8 cellular contexts compared by ENCODE assay signal in genomic region chr4:82201805-82202636, GRCh38.
DNase-seq lines count a peak whose midpoint lies in the region; ATAC-seq and TF ChIP-seq lines count a peak whose summit lies in the region.

No MANE protein-coding gene starts in this region.

- no peak overlapping the region for H2BK120ac ChIP-seq in mesendoderm (ENCODE audit: low read depth, low read length)

- no peak overlapping the region for H3K4me3 ChIP-seq in choroid plexus epithelial cell (ENCODE audit: low read depth, low read length)
- no peak overlapping the region for H3K4me3 ChIP-seq in mesendoderm (ENCODE audit: low read length)
- no peak overlapping the region for H3K4me3 ChIP-seq in upper lobe of right lung

- no peak overlapping the region for H4K5ac ChIP-seq in mesendoderm (ENCODE audit: low read length)

- no peak overlapping the region for H2BK15ac ChIP-seq in mesendoderm (replicated peaks; ENCODE audit: low read depth)

- H3K27me3 ChIP-seq in mesendoderm (ENCODE audit: insufficient read depth, low read length, poor library complexity), result no peaks in the 10 kb centered on the region
- no peaks in the 10 kb centered on the region for H3K27me3 ChIP-seq in upper lobe of right lung

- H3K36me3 ChIP-seq in mesendoderm (ENCODE audit: control insufficient read depth, insufficient read depth, low read length) (no peaks in the 10 kb centered on the region), upper lobe of right lung (no peaks in the 10 kb centered on the region)

- no peak overlapping the region for H3K9ac ChIP-seq in mesendoderm (ENCODE audit: low read length)

- H3K23ac ChIP-seq in mesendoderm (ENCODE audit: low read length), result no peak overlapping the region

- H2BK5ac ChIP-seq in mesendoderm (ENCODE audit: low read length), result no peak overlapping the region

- no peaks in the 10 kb centered on the region for H3K79me1 ChIP-seq in mesendoderm (ENCODE audit: low read length)

- no peak overlapping the region for H3K4me2 ChIP-seq in mesendoderm (ENCODE audit: low read length)

- H3K79me2 ChIP-seq in mesendoderm (ENCODE audit: control insufficient read depth, insufficient read depth, low read length), result no peaks in the 10 kb centered on the region

- DNase-seq in Ammon's horn (ENCODE audit: low spot score), result peak; percentile 26
- peak; percentile 54 for DNase-seq in NCI-H1436 (lab: John Stamatoyannopoulos, UW)
- DNase-seq in T follicular helper cell (ENCODE audit: low read depth), result peak; percentile 46
- peak; percentile 72 for DNase-seq in choroid plexus epithelial cell (ENCODE audit: low read depth)
- peak; percentile 84 for DNase-seq in mesendoderm
- no peak for DNase-seq in upper lobe of right lung
- DNase-seq in COLO829 (ENCODE audit: low spot score), result no peak

- ATAC-seq in GM18508 (IDR thresholded peaks at IDR 0.05; ENCODE audit: insufficient read depth, unreplicated experiment) (peak; percentile 70), upper lobe of right lung (peak; percentile 73)

- no peaks in the 10 kb centered on the region for H3K4me1 ChIP-seq in mesendoderm (ENCODE audit: control insufficient read depth, low read depth, low read length)
- H3K4me1 ChIP-seq in upper lobe of right lung, result no peaks in the 10 kb centered on the region

- intact Hi-C loops in upper lobe of right lung (cut with DNase I), result no loop called here

- peak; percentile 71 for TF ChIP-seq CTCF in choroid plexus epithelial cell (conservative IDR thresholded peaks at IDR 0.05; ENCODE audit: low read depth, low read length)
- TF ChIP-seq CTCF in upper lobe of right lung (IDR thresholded peaks at IDR 0.05), result peak; percentile 56

- H3K9me3 ChIP-seq in upper lobe of right lung, result no peaks in the 10 kb centered on the region

- H3K56ac ChIP-seq in mesendoderm (ENCODE audit: low read length), result no peak overlapping the region

- H3K27ac ChIP-seq in mesendoderm (ENCODE audit: low read depth, low read length) (no peak overlapping the region), upper lobe of right lung (no peak overlapping the region)

- H4K8ac ChIP-seq in mesendoderm (ENCODE audit: low read depth, low read length), result no peak overlapping the region

- no peak overlapping the region for H2AK5ac ChIP-seq in mesendoderm (ENCODE audit: low read length)

- H3K18ac ChIP-seq in mesendoderm (ENCODE audit: low read length), result no peak overlapping the region

- no CpG with 5 or more reads among the region's 3 CpGs for WGBS in mesendoderm (ENCODE audit: extremely low coverage, insufficient coverage, low lambda C conversion rate)

- no peak overlapping the region for H3K4ac ChIP-seq in mesendoderm (ENCODE audit: low read depth, low read length)

Comparison
In these comparisons a context has a peak if more than half of its experiments do, and no peak if none do; other contexts are left out.
1. DNase-seq: peak in Ammon's horn (single experiment), NCI-H1436 (single experiment), T follicular helper cell (single experiment), choroid plexus epithelial cell (single experiment) and mesendoderm (single experiment); none in upper lobe of right lung (single experiment) and COLO829 (single experiment).